In genomic region chr16:24010440-24011089, GRCh38 we compare ENCODE assay signal across 8 cellular contexts.
A peak's percentile ranks its signal among the peaks of the same experiment; 100 is the strongest.
DNase-seq lines count a peak whose midpoint lies in the region; ATAC-seq and TF ChIP-seq lines count a peak whose summit lies in the region.

No MANE protein-coding gene starts in this region.

- no peak overlapping the region for H3K9ac ChIP-seq in parathyroid adenoma

- H3K36me3 ChIP-seq in RWPE2 (ENCODE audit: low read depth) (no peaks in the 10 kb centered on the region), parathyroid adenoma (ENCODE audit: control insufficient read depth, insufficient read depth, low read length) (no peaks in the 10 kb centered on the region), transverse colon (no peaks in the 10 kb centered on the region)

- intact Hi-C loops in transverse colon (cut with DNase I; ENCODE audit: low total_unique reads) = loop anchor here (2.0 kb wide), 1 partner anchor 208 kb away; no protein-coding TSS in a partner anchor

- no peaks in the 10 kb centered on the region for H3K79me2 ChIP-seq in parathyroid adenoma

- H3K27ac ChIP-seq in RWPE2 (ENCODE audit: poor library complexity, severe bottlenecking) = no peak overlapping the region
- no peak overlapping the region for H3K27ac ChIP-seq in parathyroid adenoma
- H3K27ac ChIP-seq in transverse colon = peak overlapping the region in 1 of 4 donors; percentile 11

- H3K4me3 ChIP-seq in RWPE2 (ENCODE audit: severe bottlenecking) (no peak overlapping the region), parathyroid adenoma (ENCODE audit: low read depth, low read length) (no peak overlapping the region), transverse colon (no peak overlapping the region)

- H3K9me3 ChIP-seq in RWPE2 (ENCODE audit: severe bottlenecking) = no peaks in the 10 kb centered on the region
- H3K9me3 ChIP-seq in parathyroid adenoma (ENCODE audit: control insufficient read depth, low read length) = no peaks in the 10 kb centered on the region
- no peaks in the 10 kb centered on the region for H3K9me3 ChIP-seq in transverse colon

- H3K4me2 ChIP-seq in parathyroid adenoma (ENCODE audit: low read length) = no peak overlapping the region

- no peak for TF ChIP-seq EP300 in transverse colon (IDR thresholded peaks at IDR 0.05; ENCODE audit: low read depth)

- TF ChIP-seq POLR2A in transverse colon (IDR thresholded peaks at IDR 0.05) = no peak

- DNase-seq in ELF-1 (ENCODE audit: low read depth, low spot score) = peak; percentile 73
- peak; percentile 77 for DNase-seq in KG1 (lab: John Stamatoyannopoulos, UW)
- DNase-seq in RWPE2 (ENCODE audit: low spot score) = no peak
- peak; percentile 92 for DNase-seq in activated effector memory CD4-positive, alpha-beta T cell treated with anti-CD3 and anti-CD28 coated beads, Interleukin-2, amount 50 U/mL, for 16 hours
- DNase-seq in germinal center (ENCODE audit: low spot score) = peak; percentile 71
- peak; percentile 85 for DNase-seq in transverse colon

- H2AFZ ChIP-seq in parathyroid adenoma = no peak overlapping the region

- peak; percentile 65 for ATAC-seq in RWPE2 (ENCODE audit: low read depth)
- no peak for ATAC-seq in HG03571 (IDR thresholded peaks at IDR 0.05; ENCODE audit: unreplicated experiment)

- in situ Hi-C loops in transverse colon (cut with MboI; ENCODE audit: low pct_ligation_motif_present in 1 of 4, low pct_unique_long_range_greater_than_20kb in 1 of 4, low sequenced_read_pairs in 3 of 4) = loop anchor here (5.0 to 10.0 kb wide), 4 partner anchors 203 to 216 kb away; no protein-coding TSS in a partner anchor

- WGBS in transverse colon (ENCODE audit: low coverage in 1 of 2), 2 donors = 0 to 44% methylated on average over 1 to 8 of the region's 8 CpGs

- TF ChIP-seq CTCF in RWPE2 (IDR thresholded peaks at IDR 0.05; ENCODE audit: poor library complexity, severe bottlenecking) = peak; percentile 65
- TF ChIP-seq CTCF in parathyroid adenoma (IDR thresholded peaks at IDR 0.05) = peak; percentile 57
- peak; percentile 70 to 86 (median 82) for TF ChIP-seq CTCF in transverse colon (IDR thresholded peaks at IDR 0.05)

- no peaks in the 10 kb centered on the region for H3K4me1 ChIP-seq in RWPE2 (ENCODE audit: insufficient read depth, poor library complexity, severe bottlenecking)
- peaks cover 3% of the 10 kb centered on the region for H3K4me1 ChIP-seq in parathyroid adenoma
- peaks cover 0 to 28% (median 15%) of the 10 kb centered on the region in 4 donors for H3K4me1 ChIP-seq in transverse colon

- no peaks in the 10 kb centered on the region for H3K27me3 ChIP-seq in RWPE2 (ENCODE audit: insufficient read depth, poor library complexity, severe bottlenecking)
- H3K27me3 ChIP-seq in parathyroid adenoma (ENCODE audit: control insufficient read depth, insufficient read depth, low read length) = no peaks in the 10 kb centered on the region
- H3K27me3 ChIP-seq in transverse colon = no peaks in the 10 kb centered on the region
